8 cellular contexts compared by ENCODE assay signal in genomic region chr16:57795431-57795878, GRCh38. TPM values are rescaled to one million over a fixed set of nuclear protein-coding genes. Genes with fewer than 3 reads are reported as not detected.
DNase-seq lines count a peak whose midpoint lies in the region; ATAC-seq and TF ChIP-seq lines count a peak whose summit lies in the region.

No MANE protein-coding gene starts in this region.

- TF ChIP-seq CTCF in GM20000 (IDR thresholded peaks at IDR 0.05; ENCODE audit: extremely low read depth, missing control alignments) (peak; percentile 69), glutamatergic neuron (IDR thresholded peaks at IDR 0.05; ENCODE audit: partially characterized antibody, unreplicated experiment) (peak; percentile 57)

- H3K4me1 Mint-ChIP-seq in glutamatergic neuron (ENCODE audit: low read depth, unreplicated experiment) = peaks cover 10% of the 10 kb centered on the region

- H3K4me3 Mint-ChIP-seq in glutamatergic neuron (ENCODE audit: unreplicated experiment) = no peak overlapping the region

- H3K36me3 Mint-ChIP-seq in glutamatergic neuron (ENCODE audit: unreplicated experiment) = no peaks in the 10 kb centered on the region

- peaks cover 7% of the 10 kb centered on the region for H3K27me3 Mint-ChIP-seq in glutamatergic neuron (ENCODE audit: unreplicated experiment)

- no peak for ATAC-seq in HG03571 (IDR thresholded peaks at IDR 0.05; ENCODE audit: unreplicated experiment)

- no peak overlapping the region for H3K27ac Mint-ChIP-seq in glutamatergic neuron (ENCODE audit: unreplicated experiment)

- peaks cover 2% of the 10 kb centered on the region for H3K9me3 Mint-ChIP-seq in glutamatergic neuron (ENCODE audit: unreplicated experiment)

- DNase-seq in COR-L47 (lab: John Stamatoyannopoulos, UW) (peak; percentile 63), GM20000 (ENCODE audit: low spot score) (peak; percentile 76), NCI-H2227 treated with DMSO at 0.1 percent for 48 hours (lab: John Stamatoyannopoulos, UW) (peak; percentile 22), glutamatergic neuron (no peak), C1 segment of cervical spinal cord (lab: John Stamatoyannopoulos, UW) (no peak)
- DNase-seq in activated CD4-positive, alpha-beta T cell treated with anti-CD3 and anti-CD28 coated beads, Interleukin-2, amount 50 U/mL, for 1 hour = peak; percentile 12
- DNase-seq in stimulated activated CD8-positive, alpha-beta memory T cell treated with anti-CD3 and anti-CD28 coated beads, Interleukin-4, amount 100 ng/mL, for 48 hours = peak; percentile 50

RNA-seq across cellular contexts. Expression of gene KIFC3, which starts 6.8 kb away (rescaled TPM):
- total RNA-seq in glutamatergic neuron (ENCODE audit: unreplicated experiment) = 0.76 TPM

RNA-seq across cellular contexts. Expression of gene KATNB1, which starts 59.9 kb away (rescaled TPM):
- total RNA-seq in glutamatergic neuron (ENCODE audit: unreplicated experiment) = 74.4 TPM

Comparison
In these comparisons a context has a peak if more than half of its experiments do, and no peak if none do; other contexts are left out.
1. DNase-seq: peak in COR-L47 (single experiment), GM20000 (single experiment), NCI-H2227 treated with DMSO at 0.1 percent for 48 hours (single experiment), activated CD4-positive, alpha-beta T cell treated with anti-CD3 and anti-CD28 coated beads, Interleukin-2, amount 50 U/mL, for 1 hour (single experiment) and stimulated activated CD8-positive, alpha-beta memory T cell treated with anti-CD3 and anti-CD28 coated beads, Interleukin-4, amount 100 ng/mL, for 48 hours (single experiment); none in glutamatergic neuron (single experiment) and C1 segment of cervical spinal cord (0 of 14).